ENCODE assay signal across 1 cellular context in the genomic region with DNA sequence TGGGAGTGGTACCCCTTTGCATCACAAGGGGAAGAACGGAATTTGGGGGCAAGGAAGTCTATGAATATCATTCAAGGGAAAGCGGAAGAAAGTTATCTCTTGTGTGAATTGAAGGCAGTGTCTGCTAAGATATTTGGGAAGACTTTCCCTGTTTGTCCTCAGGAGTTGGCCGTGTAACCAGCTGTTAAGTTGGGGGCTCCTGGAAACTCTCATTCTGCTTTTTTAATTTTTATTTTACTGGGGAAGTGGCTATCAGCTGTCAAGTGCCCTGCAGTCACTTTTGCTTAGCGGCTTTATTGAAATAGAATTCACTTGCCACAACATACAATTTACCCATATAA.
TF ChIP-seq lines count a peak whose summit lies in the region.

No MANE protein-coding gene starts in this region.

TF ChIP-seq in WTC11, 78 proteins besides CTCF, POLR2A, EP300 and RAD21 (continued from another document):
- TF ChIP-seq, protein P1, sequence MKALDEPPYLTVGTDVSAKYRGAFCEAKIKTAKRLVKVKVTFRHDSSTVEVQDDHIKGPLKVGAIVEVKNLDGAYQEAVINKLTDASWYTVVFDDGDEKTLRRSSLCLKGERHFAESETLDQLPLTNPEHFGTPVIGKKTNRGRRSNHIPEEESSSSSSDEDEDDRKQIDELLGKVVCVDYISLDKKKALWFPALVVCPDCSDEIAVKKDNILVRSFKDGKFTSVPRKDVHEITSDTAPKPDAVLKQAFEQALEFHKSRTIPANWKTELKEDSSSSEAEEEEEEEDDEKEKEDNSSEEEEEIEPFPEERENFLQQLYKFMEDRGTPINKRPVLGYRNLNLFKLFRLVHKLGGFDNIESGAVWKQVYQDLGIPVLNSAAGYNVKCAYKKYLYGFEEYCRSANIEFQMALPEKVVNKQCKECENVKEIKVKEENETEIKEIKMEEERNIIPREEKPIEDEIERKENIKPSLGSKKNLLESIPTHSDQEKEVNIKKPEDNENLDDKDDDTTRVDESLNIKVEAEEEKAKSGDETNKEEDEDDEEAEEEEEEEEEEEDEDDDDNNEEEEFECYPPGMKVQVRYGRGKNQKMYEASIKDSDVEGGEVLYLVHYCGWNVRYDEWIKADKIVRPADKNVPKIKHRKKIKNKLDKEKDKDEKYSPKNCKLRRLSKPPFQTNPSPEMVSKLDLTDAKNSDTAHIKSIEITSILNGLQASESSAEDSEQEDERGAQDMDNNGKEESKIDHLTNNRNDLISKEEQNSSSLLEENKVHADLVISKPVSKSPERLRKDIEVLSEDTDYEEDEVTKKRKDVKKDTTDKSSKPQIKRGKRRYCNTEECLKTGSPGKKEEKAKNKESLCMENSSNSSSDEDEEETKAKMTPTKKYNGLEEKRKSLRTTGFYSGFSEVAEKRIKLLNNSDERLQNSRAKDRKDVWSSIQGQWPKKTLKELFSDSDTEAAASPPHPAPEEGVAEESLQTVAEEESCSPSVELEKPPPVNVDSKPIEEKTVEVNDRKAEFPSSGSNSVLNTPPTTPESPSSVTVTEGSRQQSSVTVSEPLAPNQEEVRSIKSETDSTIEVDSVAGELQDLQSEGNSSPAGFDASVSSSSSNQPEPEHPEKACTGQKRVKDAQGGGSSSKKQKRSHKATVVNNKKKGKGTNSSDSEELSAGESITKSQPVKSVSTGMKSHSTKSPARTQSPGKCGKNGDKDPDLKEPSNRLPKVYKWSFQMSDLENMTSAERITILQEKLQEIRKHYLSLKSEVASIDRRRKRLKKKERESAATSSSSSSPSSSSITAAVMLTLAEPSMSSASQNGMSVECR (CRISPR knock-in tag; IDR thresholded peaks at IDR 0.05; ENCODE audit: borderline replicate concordance) = no peak
- TF ChIP-seq SMAD4 (CRISPR knock-in tag; IDR thresholded peaks at IDR 0.05) = no peak
- TF ChIP-seq IRF1 (CRISPR knock-in tag; IDR thresholded peaks at IDR 0.05) = no peak
